19 cellular contexts compared by ENCODE assay signal in the genomic region with DNA sequence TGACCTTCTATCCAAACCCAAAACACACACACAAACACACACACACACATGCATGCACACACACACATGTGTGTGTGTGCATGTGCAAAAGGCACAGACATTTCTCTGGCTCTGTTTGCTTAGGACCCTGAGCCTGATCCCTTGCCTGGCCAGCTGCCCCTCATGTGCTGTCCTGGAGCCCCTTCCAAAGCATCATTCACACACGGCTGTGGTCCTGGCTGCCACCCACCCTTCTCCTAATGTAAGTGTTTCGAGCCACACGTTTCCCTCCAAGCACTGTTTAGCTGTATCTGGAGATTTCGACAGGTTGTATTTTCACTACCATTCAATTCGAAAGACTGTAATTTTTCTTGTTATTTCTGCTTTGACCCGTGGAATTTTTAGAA. TPM values are rescaled to one million over a fixed set of nuclear protein-coding genes. Genes with fewer than 3 reads are reported as not detected.
DNase-seq lines count a peak whose midpoint lies in the region; ATAC-seq and TF ChIP-seq lines count a peak whose summit lies in the region.
"Had no signal": no experiment of that assay in that cellular context is flagged by ENCODE, and none has a peak within 500 bp of the region (broad histone marks: within the 10 kb centered on the region; RNA-seq: fewer than 3 reads in every experiment).

No MANE protein-coding gene starts in this region.

- no peaks in the 10 kb centered on the region for H3K9me3 ChIP-seq in colonic mucosa
- H3K9me3 ChIP-seq: A549, gastroesophageal sphincter, upper lobe of left lung had no signal

- peak; percentile 3 for DNase-seq in activated CD8-positive, alpha-beta T cell treated with anti-CD3 and anti-CD28 coated beads, Interleukin-2, amount 10 ng/mL, durations not matched to agents 7 days and 5 days
- DNase-seq in activated CD8-positive, alpha-beta T cell treated with anti-CD3 and anti-CD28 coated beads for 36 hours: no peak
- DNase-seq in medulla oblongata (ENCODE audit: extremely low spot score) (peak; percentile 31), colonic mucosa (no peak), SKM-1 (lab: John Stamatoyannopoulos, UW; ENCODE audit: unreplicated experiment) (no peak)
- no peak for DNase-seq in effector CD4-positive, alpha-beta T cell
- DNase-seq: activated CD4-positive, alpha-beta T cell treated with anti-CD3 and anti-CD28 coated beads, Interleukin-2, amount 50 U/mL, for 4 hours; GOT3; NCI-H2029 treated with DMSO at 0.1 percent for 48 hours; RPMI8226; upper lobe of left lung had no signal

- H3K4me3 Mint-ChIP-seq in activated CD8-positive, alpha-beta T cell treated with anti-CD3 and anti-CD28 coated beads, Interleukin-2, amount 10 ng/mL, durations not matched to agents 7 days and 5 days: no peak overlapping the region
- H3K4me3 Mint-ChIP-seq in activated CD8-positive, alpha-beta T cell treated with anti-CD3 and anti-CD28 coated beads for 36 hours: no peak overlapping the region
- peak overlapping the region in 4 of 5 experiments; percentile 10 to 30 (median 20) for H3K4me3 Mint-ChIP-seq in brain
- H3K4me3 Mint-ChIP-seq: activated T-cell treated with anti-CD3 and anti-CD28 coated beads, Interleukin-2, amount 50 U/mL, for 4 hours; CD14-positive monocyte; mesothelial cell of epicardium had no signal

- H3K36me3 Mint-ChIP-seq in activated CD8-positive, alpha-beta T cell treated with anti-CD3 and anti-CD28 coated beads, Interleukin-2, amount 10 ng/mL, durations not matched to agents 7 days and 5 days (ENCODE audit: low read depth): no peaks in the 10 kb centered on the region
- no peaks in the 10 kb centered on the region for H3K36me3 Mint-ChIP-seq in activated CD8-positive, alpha-beta T cell treated with anti-CD3 and anti-CD28 coated beads for 36 hours (ENCODE audit: low read depth)
- H3K36me3 Mint-ChIP-seq in brain: no peaks in the 10 kb centered on the region
- H3K36me3 Mint-ChIP-seq: activated naive CD4-positive, alpha-beta T cell treated with anti-CD3 and anti-CD28 coated beads, Interleukin-2, amount 50 U/mL, for 72 hours; CD14-positive monocyte; mesothelial cell of epicardium had no signal

- no peaks in the 10 kb centered on the region for H3K36me3 ChIP-seq in colonic mucosa
- H3K36me3 ChIP-seq: gastroesophageal sphincter, upper lobe of left lung had no signal

- H3K27me3 Mint-ChIP-seq in activated CD8-positive, alpha-beta T cell treated with anti-CD3 and anti-CD28 coated beads, Interleukin-2, amount 10 ng/mL, durations not matched to agents 7 days and 5 days (ENCODE audit: low read depth): peaks cover 6% of the 10 kb centered on the region
- no peaks in the 10 kb centered on the region for H3K27me3 Mint-ChIP-seq in activated CD8-positive, alpha-beta T cell treated with anti-CD3 and anti-CD28 coated beads for 36 hours
- H3K27me3 Mint-ChIP-seq in brain: peaks cover 4% of the 10 kb centered on the region

- POLR2A ChIA-PET in activated CD8-positive, alpha-beta T cell treated with anti-CD3 and anti-CD28 coated beads, Interleukin-2, amount 10 ng/mL, durations not matched to agents 7 days and 5 days (lab: Charles Lee): no interaction called here
- POLR2A ChIA-PET in activated CD8-positive, alpha-beta T cell treated with anti-CD3 and anti-CD28 coated beads for 36 hours (lab: Charles Lee): no interaction called here

- CTCF ChIA-PET in activated CD8-positive, alpha-beta T cell treated with anti-CD3 and anti-CD28 coated beads, Interleukin-2, amount 10 ng/mL, durations not matched to agents 7 days and 5 days (lab: Charles Lee): interaction anchor here (1.4 kb wide), 1 partner anchor 15 kb away, joined by 3 read pairs; no protein-coding TSS in a partner anchor
- CTCF ChIA-PET in activated CD8-positive, alpha-beta T cell treated with anti-CD3 and anti-CD28 coated beads for 36 hours (lab: Charles Lee): interaction anchor here (1.1 kb wide), 1 partner anchor 11 kb away, joined by 3 read pairs; no protein-coding TSS in a partner anchor

- H3K27ac ChIP-seq in temporal lobe (ENCODE audit: low read depth, low read length) (peak overlapping the region; percentile 93), colonic mucosa (no peak overlapping the region)
- H3K27ac ChIP-seq: gastroesophageal sphincter, upper lobe of left lung had no signal

- no peaks in the 10 kb centered on the region for H3K9me3 Mint-ChIP-seq in activated CD8-positive, alpha-beta T cell treated with anti-CD3 and anti-CD28 coated beads, Interleukin-2, amount 10 ng/mL, durations not matched to agents 7 days and 5 days (ENCODE audit: insufficient read depth)
- peaks cover 3% of the 10 kb centered on the region for H3K9me3 Mint-ChIP-seq in activated CD8-positive, alpha-beta T cell treated with anti-CD3 and anti-CD28 coated beads for 36 hours
- H3K9me3 Mint-ChIP-seq in brain: peaks cover 3 to 17% (median 6%) of the 10 kb centered on the region in 5 experiments
- H3K9me3 Mint-ChIP-seq: activated T-cell treated with anti-CD3 and anti-CD28 coated beads, Interleukin-2, amount 50 U/mL, for 4 hours had no signal

- no peak for TF ChIP-seq CTCF in activated CD8-positive, alpha-beta T cell treated with anti-CD3 and anti-CD28 coated beads for 36 hours (IDR thresholded peaks at IDR 0.05)
- no peak for TF ChIP-seq CTCF in brain (conservative IDR thresholded peaks at IDR 0.05)
- no peak for TF ChIP-seq CTCF in colonic mucosa (IDR thresholded peaks at IDR 0.05)

- no peak for ATAC-seq in activated CD8-positive, alpha-beta T cell treated with anti-CD3 and anti-CD28 coated beads, Interleukin-2, amount 10 ng/mL, durations not matched to agents 7 days and 5 days
- no peak for ATAC-seq in activated CD8-positive, alpha-beta T cell treated with anti-CD3 and anti-CD28 coated beads for 36 hours
- ATAC-seq: A549; activated naive CD4-positive, alpha-beta T cell treated with anti-CD3 and anti-CD28 coated beads, Interleukin-2, amount 50 U/mL, for 72 hours; activated T-cell treated with anti-CD3 and anti-CD28 coated beads, Interleukin-2, amount 50 U/mL, for 4 hours had no signal

- H3K4me1 ChIP-seq in colonic mucosa: peaks cover 5% of the 10 kb centered on the region
- H3K4me1 ChIP-seq: A549, gastroesophageal sphincter, upper lobe of left lung had no signal

- H3K27me3 ChIP-seq in colonic mucosa: no peaks in the 10 kb centered on the region
- H3K27me3 ChIP-seq: gastroesophageal sphincter, upper lobe of left lung had no signal

- H3K4me1 Mint-ChIP-seq in activated CD8-positive, alpha-beta T cell treated with anti-CD3 and anti-CD28 coated beads, Interleukin-2, amount 10 ng/mL, durations not matched to agents 7 days and 5 days (ENCODE audit: low read depth): peaks cover 2% of the 10 kb centered on the region
- H3K4me1 Mint-ChIP-seq in activated CD8-positive, alpha-beta T cell treated with anti-CD3 and anti-CD28 coated beads for 36 hours (ENCODE audit: low read depth): peaks cover 9% of the 10 kb centered on the region
- H3K4me1 Mint-ChIP-seq in brain: peaks cover 40% of the 10 kb centered on the region

- intact Hi-C loops in activated CD8-positive, alpha-beta T cell treated with anti-CD3 and anti-CD28 coated beads for 36 hours (cut with micrococcal nuclease): no loop called here
- intact Hi-C loops in colonic mucosa (cut with DNase I): no loop called here

- no peak overlapping the region for H3K9ac ChIP-seq in colonic mucosa (ENCODE audit: low read depth in 2 of 2, low read length in 2 of 2)

- no peak overlapping the region for H3K4me3 ChIP-seq in colonic mucosa
- H3K4me3 ChIP-seq: A549, gastroesophageal sphincter, upper lobe of left lung had no signal

- no peak overlapping the region for H3K27ac Mint-ChIP-seq in activated CD8-positive, alpha-beta T cell treated with anti-CD3 and anti-CD28 coated beads, Interleukin-2, amount 10 ng/mL, durations not matched to agents 7 days and 5 days
- no peak overlapping the region for H3K27ac Mint-ChIP-seq in activated CD8-positive, alpha-beta T cell treated with anti-CD3 and anti-CD28 coated beads for 36 hours
- H3K27ac Mint-ChIP-seq in brain: peak overlapping the region; percentile 83 to 95 (median 93)
- H3K27ac Mint-ChIP-seq: activated naive CD4-positive, alpha-beta T cell treated with anti-CD3 and anti-CD28 coated beads, Interleukin-2, amount 50 U/mL, for 72 hours; CD14-positive monocyte; mesothelial cell of epicardium had no signal

RNA-seq across cellular contexts. Expression of a gene that starts 45.8 kb away (rescaled TPM):
- total RNA-seq in activated CD8-positive, alpha-beta T cell treated with anti-CD3 and anti-CD28 coated beads, Interleukin-2, amount 10 ng/mL, durations not matched to agents 7 days and 5 days: 100 to 1,000 TPM; 214 to 215 TPM
- 100 to 1,000 TPM; 163 to 175 TPM for total RNA-seq in activated CD8-positive, alpha-beta T cell treated with anti-CD3 and anti-CD28 coated beads for 36 hours
- polyA plus RNA-seq in brain (ENCODE audit: insufficient read depth, low read depth, low replicate concordance): 88.5 TPM
- total RNA-seq in temporal lobe (27.8 TPM), colonic mucosa (10 to 100 TPM; 68.9 to 92.3 TPM)

Comparison
In these comparisons a context has a peak if more than half of its experiments do, and no peak if none do; other contexts are left out.
1. DNase-seq: peak in activated CD8-positive, alpha-beta T cell treated with anti-CD3 and anti-CD28 coated beads, Interleukin-2, amount 10 ng/mL, durations not matched to agents 7 days and 5 days (single experiment) and medulla oblongata (single experiment); none in activated CD8-positive, alpha-beta T cell treated with anti-CD3 and anti-CD28 coated beads for 36 hours (single experiment), colonic mucosa (single experiment), SKM-1 (single experiment) and effector CD4-positive, alpha-beta T cell (single experiment).
2. H3K27ac Mint-ChIP-seq: peak in brain (5 of 5); none in activated CD8-positive, alpha-beta T cell treated with anti-CD3 and anti-CD28 coated beads, Interleukin-2, amount 10 ng/mL, durations not matched to agents 7 days and 5 days (single experiment) and activated CD8-positive, alpha-beta T cell treated with anti-CD3 and anti-CD28 coated beads for 36 hours (single experiment).
3. H3K4me3 Mint-ChIP-seq: peak in brain (4 of 5); none in activated CD8-positive, alpha-beta T cell treated with anti-CD3 and anti-CD28 coated beads, Interleukin-2, amount 10 ng/mL, durations not matched to agents 7 days and 5 days (single experiment) and activated CD8-positive, alpha-beta T cell treated with anti-CD3 and anti-CD28 coated beads for 36 hours (single experiment).